In genomic region chr6:117481926-117482239, GRCh38 we compare ENCODE assay signal across 8 cellular contexts.
A peak's percentile ranks its signal among the peaks of the same experiment; 100 is the strongest.
DNase-seq lines count a peak whose midpoint lies in the region; ATAC-seq and TF ChIP-seq lines count a peak whose summit lies in the region.

No MANE protein-coding gene starts in this region.

- no peaks in the 10 kb centered on the region for H4K20me1 ChIP-seq in MM.1S (ENCODE audit: insufficient read depth, low read length)

- peak overlapping the region; percentile 70 for H3K4me2 ChIP-seq in MM.1S (ENCODE audit: low read depth, low read length)

- H3K9ac ChIP-seq in MM.1S (ENCODE audit: low read length) (peak overlapping the region; percentile 39), duodenal mucosa (ENCODE audit: low read depth in 1 of 2, low read length in 2 of 2) (peak overlapping the region in 1 of 2 donors; percentile 35)

- peak overlapping the region; percentile 61; the same call in 1 of the 2 replicates for H3K27ac ChIP-seq in MM.1S (ENCODE audit: low read length)
- H3K27ac ChIP-seq in duodenal mucosa (ENCODE audit: low read depth, low read length): no peak overlapping the region

- no peak for TF ChIP-seq CTCF in MM.1S (IDR thresholded peaks at IDR 0.05; ENCODE audit: low read length)

- peaks cover 32% of the 10 kb centered on the region for H3K79me2 ChIP-seq in MM.1S (ENCODE audit: low read length)

- no peaks in the 10 kb centered on the region for H3K9me3 ChIP-seq in MM.1S (replicated peaks; ENCODE audit: insufficient read depth, low read length)
- no peaks in the 10 kb centered on the region for H3K9me3 ChIP-seq in duodenal mucosa (ENCODE audit: control insufficient read depth in 1 of 2, low read length in 2 of 2)
- H3K9me3 ChIP-seq in neuron (ENCODE audit: low read length): peaks cover 2% of the 10 kb centered on the region

- ATAC-seq in HG02970 (IDR thresholded peaks at IDR 0.05; ENCODE audit: low FRiP score, unreplicated experiment): no peak

- peak; percentile 38 for DNase-seq in MM.1S
- no peak for DNase-seq in NCI-H1092 (lab: John Stamatoyannopoulos, UW)
- no peak for DNase-seq in stimulated activated CD4-positive, alpha-beta T cell treated with anti-CD3 and anti-CD28 coated beads, Interleukin-2, amount 100 ng/mL, for 24 hours
- DNase-seq in NAMALWA (ENCODE audit: low spot score): no peak

- H3K9me2 ChIP-seq in MM.1S (replicated peaks; ENCODE audit: insufficient read depth, low read length): no peaks in the 10 kb centered on the region

- H3K27me3 ChIP-seq in MM.1S (replicated peaks; ENCODE audit: insufficient read depth, low read length) (no peaks in the 10 kb centered on the region), duodenal mucosa (ENCODE audit: control insufficient read depth in 1 of 2, insufficient read depth in 2 of 2, low read length in 2 of 2) (no peaks in the 10 kb centered on the region), neuron (ENCODE audit: insufficient read depth, low read length) (peaks cover 12% of the 10 kb centered on the region)

- H3K36me3 ChIP-seq in MM.1S (replicated peaks; ENCODE audit: insufficient read depth, low read length) (no peaks in the 10 kb centered on the region), duodenal mucosa (ENCODE audit: control insufficient read depth in 1 of 2, insufficient read depth in 2 of 2, low read length in 2 of 2) (no peaks in the 10 kb centered on the region), neuron (ENCODE audit: insufficient read depth, low read length) (no peaks in the 10 kb centered on the region)

- peaks cover 46% of the 10 kb centered on the region for H3F3A ChIP-seq in MM.1S (ENCODE audit: insufficient read depth, low read length)

- H3K4me3 ChIP-seq in GM08714 (ENCODE audit: low read length): peak overlapping the region; percentile 72; the same call in 1 of the 2 replicates
- peak overlapping the region; percentile 56 for H3K4me3 ChIP-seq in MM.1S (ENCODE audit: low read length)
- peak overlapping the region; percentile 89 to 94 for H3K4me3 ChIP-seq in duodenal mucosa (ENCODE audit: low read depth in 1 of 2, low read length in 2 of 2)
- H3K4me3 ChIP-seq in neuron (ENCODE audit: low read length): peak overlapping the region; percentile 92

- peaks cover 40% of the 10 kb centered on the region for H3K4me1 ChIP-seq in MM.1S (ENCODE audit: low read length)
- peaks cover 33 to 37% of the 10 kb centered on the region in 2 donors for H3K4me1 ChIP-seq in duodenal mucosa (ENCODE audit: control insufficient read depth in 1 of 2, insufficient read depth in 2 of 2, low read length in 2 of 2)
- no peaks in the 10 kb centered on the region for H3K4me1 ChIP-seq in neuron (ENCODE audit: insufficient read depth, low read length)

- H2AFZ ChIP-seq in MM.1S (ENCODE audit: low read length) (peak overlapping the region; percentile 59), neuron (ENCODE audit: low read depth, low read length) (peak overlapping the region; percentile 99)
